ENCODE assay signal across 17 cellular contexts in the genomic region with DNA sequence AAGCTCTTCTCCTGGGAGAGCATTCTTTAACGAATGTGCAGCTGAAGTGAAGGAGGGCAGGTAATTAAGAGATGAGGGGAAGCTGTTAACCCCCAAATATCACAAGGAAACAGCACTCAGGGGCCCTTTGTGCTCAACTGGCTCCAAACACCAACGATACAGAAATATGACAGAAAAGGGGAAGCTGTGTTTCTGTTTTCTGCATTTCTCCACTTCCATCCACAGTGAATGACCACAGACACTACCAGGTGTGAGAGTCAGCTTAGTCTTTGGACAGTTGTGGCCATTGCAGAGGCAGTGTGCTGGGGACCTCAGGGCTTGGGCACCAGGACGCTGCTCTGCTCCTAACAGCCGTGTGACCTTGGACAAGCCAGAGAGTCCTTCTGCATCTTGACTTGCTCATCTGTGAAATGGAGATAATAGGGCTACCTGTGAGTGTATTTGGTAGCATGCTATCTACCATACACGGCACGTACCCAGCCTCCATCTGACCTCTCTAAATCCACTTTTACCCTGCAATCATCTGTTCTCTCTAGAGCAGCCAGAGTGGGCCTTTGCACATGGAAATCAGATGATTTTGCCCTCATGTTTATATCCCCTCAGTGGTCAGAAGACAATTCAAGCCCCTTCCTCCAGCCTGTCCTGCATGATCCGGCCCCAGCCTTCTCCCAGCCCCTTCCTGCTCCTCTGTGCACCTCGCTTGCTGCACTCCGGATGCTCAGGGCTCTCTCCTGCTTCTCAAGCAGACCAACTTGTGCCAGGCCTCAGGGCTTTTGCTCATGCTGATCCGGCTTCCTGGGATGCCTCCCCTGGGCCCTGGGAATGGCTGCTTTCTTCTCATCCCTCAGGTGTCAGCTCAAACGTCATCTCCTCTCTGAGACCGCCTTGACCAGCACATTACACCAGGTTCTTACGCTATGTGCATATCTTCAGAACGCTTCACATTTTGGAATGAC. TPM values are rescaled to one million over a fixed set of nuclear protein-coding genes. Genes with fewer than 3 reads are reported as not detected.
DNase-seq lines count a peak whose midpoint lies in the region; ATAC-seq and TF ChIP-seq lines count a peak whose summit lies in the region.
"Had no signal": no experiment of that assay in that cellular context is flagged by ENCODE, and none has a peak within 500 bp of the region (broad histone marks: within the 10 kb centered on the region; RNA-seq: fewer than 3 reads in every experiment).

No MANE protein-coding gene starts in this region.

- DNase-seq in GM13976 (ENCODE audit: low spot score) = peak; percentile 4
- peak; percentile 31 to 80 for DNase-seq in NOMO-1 (lab: John Stamatoyannopoulos, UW; ENCODE audit: unreplicated experiment in 2 of 2)
- DNase-seq in coronary artery (ENCODE audit: low spot score) = no peak
- DNase-seq in sciatic nerve (ENCODE audit: low spot score) = peak; percentile 41
- no peak for DNase-seq in cerebellar cortex (ENCODE audit: low spot score)
- no peak for DNase-seq in NCI-H128 (lab: John Stamatoyannopoulos, UW; ENCODE audit: unreplicated experiment)
- no peak for DNase-seq in HEK293T (ENCODE audit: extremely low spot score)
- DNase-seq: activated T-cell treated with anti-CD3 and anti-CD28 coated beads, Interleukin-2, amount 50 U/mL, for 24 hours; amygdala; CD4-positive, CD25-positive, alpha-beta regulatory T cell; dermis blood vessel endothelial cell; NCI-H1417 had no signal

- CTCF ChIA-PET in HEK293T (lab: Yijun Ruan, JAX) = interaction anchor here (1.5 kb wide), 1 partner anchor 23 kb away, joined by 3 read pairs; no protein-coding TSS in a partner anchor

- intact Hi-C loops in sciatic nerve (cut with DNase I) = no loop called here

- POLR2A ChIA-PET in HEK293T (lab: Yijun Ruan, JAX) = no interaction called here

- no peak overlapping the region for H3K4me3 ChIP-seq in coronary artery
- H3K4me3 ChIP-seq: HAP-1, mucosa of descending colon had no signal

- in situ Hi-C loops in GM13976 (cut with MboI; ENCODE audit: low sequenced_read_pairs, unreplicated experiment) = no loop called here

- peak overlapping the region; percentile 49 to 98 for H3K27ac ChIP-seq in coronary artery

- TF ChIP-seq CTCF in GM13976 (IDR thresholded peaks at IDR 0.05; ENCODE audit: borderline replicate concordance, control extremely low read depth, extremely low read depth, insufficient read depth, missing control alignments) (no peak), coronary artery (IDR thresholded peaks at IDR 0.05) (no peak)

- ATAC-seq in sciatic nerve (no peak), HG03108 (IDR thresholded peaks at IDR 0.05; ENCODE audit: unreplicated experiment) (no peak)
- ATAC-seq: mucosa of descending colon; stimulated activated memory B cell treated with anti-CD40 and anti-IgM and Interleukin-4, amounts not matched to agents 10 μg/mL and 1 μg/mL and 100 μg/mL, for 72 hours had no signal

TF ChIP-seq in HEK293T, 16 proteins besides CTCF, POLR2A, EP300 and RAD21:
- TF ChIP-seq NFRKB (IDR thresholded peaks at IDR 0.05) = no peak
- no peak for TF ChIP-seq TARDBP (IDR thresholded peaks at IDR 0.05)

RNA-seq across cellular contexts. Expression of gene TINAGL1, which starts 4.7 kb away (rescaled TPM):
- total RNA-seq in sciatic nerve = 91.9 TPM
- total RNA-seq: CD4-positive, CD25-positive, alpha-beta regulatory T cell had no signal

RNA-seq across cellular contexts. Expression of gene HCRTR1, which starts 45.9 kb away (rescaled TPM):
- total RNA-seq in sciatic nerve = 0.31 TPM
- total RNA-seq: CD4-positive, CD25-positive, alpha-beta regulatory T cell; HT1080; mucosa of descending colon had no signal

Comparison
In these comparisons a context has a peak if more than half of its experiments do, and no peak if none do; other contexts are left out.
1. DNase-seq: peak in GM13976 (single experiment), NOMO-1 (2 of 2) and sciatic nerve (single experiment); none in coronary artery (single experiment), cerebellar cortex (single experiment), NCI-H128 (single experiment) and HEK293T (single experiment).